In the genomic region with DNA sequence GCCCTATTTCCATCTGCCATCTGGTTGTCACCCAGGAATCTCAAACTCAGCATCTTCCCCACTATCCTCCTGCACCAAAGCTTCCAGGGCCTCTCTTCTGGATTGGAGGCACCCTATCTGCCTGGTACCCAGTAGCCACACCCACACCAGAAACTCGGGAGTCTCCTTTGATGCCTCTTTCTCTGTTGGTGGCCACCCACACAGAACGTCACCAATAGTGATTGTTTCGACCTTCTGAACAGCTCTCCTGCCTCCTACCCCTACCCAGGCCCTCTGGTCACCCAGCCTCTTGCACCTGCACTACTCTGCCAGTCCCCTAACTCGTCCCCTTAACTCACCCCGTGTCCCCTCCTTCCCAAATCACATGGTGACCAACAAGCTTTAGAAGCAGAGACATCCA, we compare ENCODE assay signal across 19 cellular contexts.
A peak's percentile ranks its signal among the peaks of the same experiment; 100 is the strongest.
DNase-seq lines count a peak whose midpoint lies in the region; ATAC-seq, FAIRE-seq and TF ChIP-seq lines count a peak whose summit lies in the region.
"Had no signal": no experiment of that assay in that cellular context is flagged by ENCODE, and none has a peak within 500 bp of the region (broad histone marks: within the 10 kb centered on the region; RNA-seq: fewer than 3 reads in every experiment).

No MANE protein-coding gene starts in this region.

- H3K36me3 ChIP-seq in naive thymus-derived CD4-positive, alpha-beta T cell (ENCODE audit: control insufficient read depth in 2 of 3, insufficient read depth in 3 of 3, low read length in 3 of 3): no peaks in the 10 kb centered on the region

- FAIRE-seq in GM19239 (lab: Jason Lieb, UNC): no peak
- FAIRE-seq: D721Med had no signal

- TF ChIP-seq CTCF in activated CD8-positive, alpha-beta T cell treated with anti-CD3 and anti-CD28 coated beads for 36 hours (IDR thresholded peaks at IDR 0.05): no peak

- DNase-seq in activated naive CD8-positive, alpha-beta T cell treated with anti-CD3 and anti-CD28 coated beads, Interleukin-2, amount 10 ng/mL, durations not matched to agents 7 days and 5 days: no peak
- no peak for DNase-seq in activated naive CD8-positive, alpha-beta T cell treated with anti-CD3 and anti-CD28 coated beads, Interleukin-2, amount 50 U/mL, for 24 hours
- no peak for DNase-seq in activated CD8-positive, alpha-beta T cell treated with anti-CD3 and anti-CD28 coated beads for 36 hours
- DNase-seq in naive thymus-derived CD4-positive, alpha-beta T cell: no peak
- DNase-seq in NCI-H1436 (lab: John Stamatoyannopoulos, UW): no peak
- DNase-seq in GM19239 (ENCODE audit: insufficient read length, low spot score): no peak
- DNase-seq in kidney tubule cell (ENCODE audit: low spot score): no peak
- DNase-seq: CD8-positive, alpha-beta memory T cell; DMS79 treated with DMSO at 0.1 percent for 48 hours; GM23248; KBM-7; MV-4-11; NCI-H1417; NCI-H2029; NCI-H446 treated with DMSO at 0.1 percent for 48 hours; NCI-H748 treated with DMSO at 0.1 percent for 48 hours; PC-3 had no signal

- no peak overlapping the region for H3K4me3 Mint-ChIP-seq in activated naive CD8-positive, alpha-beta T cell treated with anti-CD3 and anti-CD28 coated beads, Interleukin-2, amount 10 ng/mL, durations not matched to agents 7 days and 5 days
- no peak overlapping the region for H3K4me3 Mint-ChIP-seq in activated naive CD8-positive, alpha-beta T cell treated with anti-CD3 and anti-CD28 coated beads, Interleukin-2, amount 50 U/mL, for 24 hours
- no peak overlapping the region for H3K4me3 Mint-ChIP-seq in activated CD8-positive, alpha-beta T cell treated with anti-CD3 and anti-CD28 coated beads for 36 hours
- no peak overlapping the region for H3K4me3 Mint-ChIP-seq in naive thymus-derived CD4-positive, alpha-beta T cell
- H3K4me3 Mint-ChIP-seq: CD8-positive, alpha-beta memory T cell had no signal

- no peaks in the 10 kb centered on the region for H3K9me3 Mint-ChIP-seq in activated naive CD8-positive, alpha-beta T cell treated with anti-CD3 and anti-CD28 coated beads, Interleukin-2, amount 10 ng/mL, durations not matched to agents 7 days and 5 days
- H3K9me3 Mint-ChIP-seq in activated naive CD8-positive, alpha-beta T cell treated with anti-CD3 and anti-CD28 coated beads, Interleukin-2, amount 50 U/mL, for 24 hours: no peaks in the 10 kb centered on the region
- H3K9me3 Mint-ChIP-seq in activated CD8-positive, alpha-beta T cell treated with anti-CD3 and anti-CD28 coated beads for 36 hours: no peaks in the 10 kb centered on the region
- no peaks in the 10 kb centered on the region for H3K9me3 Mint-ChIP-seq in naive thymus-derived CD4-positive, alpha-beta T cell
- H3K9me3 Mint-ChIP-seq: CD8-positive, alpha-beta memory T cell had no signal

- H3K4me3 ChIP-seq in naive thymus-derived CD4-positive, alpha-beta T cell (ENCODE audit: low read length): no peak overlapping the region
- H3K4me3 ChIP-seq: GM23248 had no signal

- ATAC-seq in activated naive CD8-positive, alpha-beta T cell treated with anti-CD3 and anti-CD28 coated beads, Interleukin-2, amount 10 ng/mL, durations not matched to agents 7 days and 5 days (ENCODE audit: low read depth): no peak
- no peak for ATAC-seq in activated naive CD8-positive, alpha-beta T cell treated with anti-CD3 and anti-CD28 coated beads, Interleukin-2, amount 50 U/mL, for 24 hours
- ATAC-seq in activated CD8-positive, alpha-beta T cell treated with anti-CD3 and anti-CD28 coated beads for 36 hours: no peak
- ATAC-seq in naive thymus-derived CD4-positive, alpha-beta T cell: no peak
- ATAC-seq: PC-3 had no signal

- CTCF ChIA-PET in activated CD8-positive, alpha-beta T cell treated with anti-CD3 and anti-CD28 coated beads for 36 hours (lab: Charles Lee): interaction anchor here (1.0 to 3.2 kb wide), 3 partner anchors 20 to 135 kb away, joined by 3 to 13 read pairs (median 4); no protein-coding TSS in a partner anchor
- CTCF ChIA-PET in naive thymus-derived CD4-positive, alpha-beta T cell (lab: Charles Lee): interaction anchor here (1.2 kb wide), 1 partner anchor 20 kb away, joined by 4 read pairs; no protein-coding TSS in a partner anchor

- peaks cover 41% of the 10 kb centered on the region for H3K4me1 Mint-ChIP-seq in activated naive CD8-positive, alpha-beta T cell treated with anti-CD3 and anti-CD28 coated beads, Interleukin-2, amount 10 ng/mL, durations not matched to agents 7 days and 5 days
- peaks cover 32% of the 10 kb centered on the region for H3K4me1 Mint-ChIP-seq in activated naive CD8-positive, alpha-beta T cell treated with anti-CD3 and anti-CD28 coated beads, Interleukin-2, amount 50 U/mL, for 24 hours
- peaks cover 29% of the 10 kb centered on the region for H3K4me1 Mint-ChIP-seq in activated CD8-positive, alpha-beta T cell treated with anti-CD3 and anti-CD28 coated beads for 36 hours (ENCODE audit: low read depth)
- H3K4me1 Mint-ChIP-seq in naive thymus-derived CD4-positive, alpha-beta T cell: peaks cover 27 to 50% (median 47%) of the 10 kb centered on the region in 7 donors

- H3K27ac Mint-ChIP-seq in activated naive CD8-positive, alpha-beta T cell treated with anti-CD3 and anti-CD28 coated beads, Interleukin-2, amount 10 ng/mL, durations not matched to agents 7 days and 5 days: peak overlapping the region; percentile 56
- no peak overlapping the region for H3K27ac Mint-ChIP-seq in activated naive CD8-positive, alpha-beta T cell treated with anti-CD3 and anti-CD28 coated beads, Interleukin-2, amount 50 U/mL, for 24 hours
- H3K27ac Mint-ChIP-seq in activated CD8-positive, alpha-beta T cell treated with anti-CD3 and anti-CD28 coated beads for 36 hours: peak overlapping the region; percentile 9
- peak overlapping the region in 6 of 9 donors; percentile 8 to 75 (median 62) for H3K27ac Mint-ChIP-seq in naive thymus-derived CD4-positive, alpha-beta T cell

- H3K27me3 Mint-ChIP-seq in activated naive CD8-positive, alpha-beta T cell treated with anti-CD3 and anti-CD28 coated beads, Interleukin-2, amount 10 ng/mL, durations not matched to agents 7 days and 5 days: no peaks in the 10 kb centered on the region
- H3K27me3 Mint-ChIP-seq in activated naive CD8-positive, alpha-beta T cell treated with anti-CD3 and anti-CD28 coated beads, Interleukin-2, amount 50 U/mL, for 24 hours: no peaks in the 10 kb centered on the region
- no peaks in the 10 kb centered on the region for H3K27me3 Mint-ChIP-seq in activated CD8-positive, alpha-beta T cell treated with anti-CD3 and anti-CD28 coated beads for 36 hours
- H3K27me3 Mint-ChIP-seq in naive thymus-derived CD4-positive, alpha-beta T cell: no peaks in the 10 kb centered on the region
- H3K27me3 Mint-ChIP-seq: CD8-positive, alpha-beta memory T cell had no signal

- peaks cover 27 to 33% of the 10 kb centered on the region in 2 donors for H3K4me1 ChIP-seq in naive thymus-derived CD4-positive, alpha-beta T cell (ENCODE audit: control insufficient read depth in 2 of 2, insufficient read depth in 2 of 2, low read length in 2 of 2)

- intact Hi-C loops in activated CD8-positive, alpha-beta T cell treated with anti-CD3 and anti-CD28 coated beads for 36 hours (cut with micrococcal nuclease): no loop called here
- intact Hi-C loops in naive thymus-derived CD4-positive, alpha-beta T cell (cut with micrococcal nuclease): no loop called here

- POLR2A ChIA-PET in activated naive CD8-positive, alpha-beta T cell treated with anti-CD3 and anti-CD28 coated beads, Interleukin-2, amount 10 ng/mL, durations not matched to agents 7 days and 5 days (lab: Charles Lee): interaction anchor here (1.0 to 1.2 kb wide), 2 partner anchors 14 to 119 kb away, joined by 3 read pairs; no protein-coding TSS in a partner anchor
- POLR2A ChIA-PET in activated CD8-positive, alpha-beta T cell treated with anti-CD3 and anti-CD28 coated beads for 36 hours (lab: Charles Lee): interaction anchor here (1.5 kb wide), 1 partner anchor 9 kb away, joined by 5 read pairs; no protein-coding TSS in a partner anchor
- POLR2A ChIA-PET in naive thymus-derived CD4-positive, alpha-beta T cell (lab: Charles Lee): interaction anchor here (1.3 to 1.4 kb wide), 3 partner anchors 14 to 22 kb away, joined by 3 read pairs; no protein-coding TSS in a partner anchor

- no peaks in the 10 kb centered on the region for H3K9me3 ChIP-seq in naive thymus-derived CD4-positive, alpha-beta T cell (ENCODE audit: control insufficient read depth in 2 of 3, low read length in 3 of 3)

- no peaks in the 10 kb centered on the region for H3K36me3 Mint-ChIP-seq in activated naive CD8-positive, alpha-beta T cell treated with anti-CD3 and anti-CD28 coated beads, Interleukin-2, amount 10 ng/mL, durations not matched to agents 7 days and 5 days
- H3K36me3 Mint-ChIP-seq in activated naive CD8-positive, alpha-beta T cell treated with anti-CD3 and anti-CD28 coated beads, Interleukin-2, amount 50 U/mL, for 24 hours (ENCODE audit: low read depth): no peaks in the 10 kb centered on the region
- H3K36me3 Mint-ChIP-seq in activated CD8-positive, alpha-beta T cell treated with anti-CD3 and anti-CD28 coated beads for 36 hours (ENCODE audit: low read depth): no peaks in the 10 kb centered on the region
- H3K36me3 Mint-ChIP-seq in naive thymus-derived CD4-positive, alpha-beta T cell: no peaks in the 10 kb centered on the region
- H3K36me3 Mint-ChIP-seq: CD8-positive, alpha-beta memory T cell had no signal

- no peaks in the 10 kb centered on the region for H3K27me3 ChIP-seq in naive thymus-derived CD4-positive, alpha-beta T cell (ENCODE audit: control insufficient read depth in 2 of 2, insufficient read depth in 2 of 2, low read length in 2 of 2)

- no peak overlapping the region for H3K27ac ChIP-seq in naive thymus-derived CD4-positive, alpha-beta T cell (ENCODE audit: low read depth, low read length)
- H3K27ac ChIP-seq: GM23248, RWPE1 had no signal
